Comparison of ENCODE assay signal across 12 cellular contexts in the genomic region with DNA sequence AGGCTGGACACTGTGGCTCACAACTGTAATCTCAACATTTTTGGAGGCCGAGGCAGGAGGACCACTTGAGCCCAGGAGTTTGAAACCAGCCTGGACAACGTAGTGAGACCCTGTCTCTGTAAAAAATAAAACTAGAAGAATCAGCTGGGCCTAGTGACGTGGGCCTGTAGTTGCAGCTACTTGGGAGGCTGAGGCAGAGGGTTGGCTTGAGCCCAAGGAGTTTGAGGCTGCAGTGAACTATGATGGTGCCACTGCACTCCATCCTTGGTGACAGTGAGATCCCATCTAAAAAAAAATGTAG.
"Had no signal": no experiment of that assay in that cellular context is flagged by ENCODE, and none has a peak within 500 bp of the region (broad histone marks: within the 10 kb centered on the region; RNA-seq: fewer than 3 reads in every experiment).

No MANE protein-coding gene starts in this region.

- H3K27me3 ChIP-seq: right atrium auricular region had no signal

- ATAC-seq: natural killer cell had no signal

- DNase-seq: activated CD4-positive, alpha-beta T cell treated with anti-CD3 and anti-CD28 coated beads for 48 hours; activated CD8-positive, alpha-beta memory T cell treated with anti-CD3 and anti-CD28 coated beads, Interleukin-2, amount 50 U/mL, for 48 hours; activated CD8-positive, alpha-beta T cell treated with anti-CD3 and anti-CD28 coated beads, Interleukin-2, amount 10 ng/mL, durations not matched to agents 7 days and 5 days; activated naive CD4-positive, alpha-beta T cell; effector memory CD4-positive, alpha-beta T cell; hippocampal formation; natural killer cell; stimulated activated CD4-positive, alpha-beta T cell treated with anti-CD3 and anti-CD28 coated beads, Interleukin-1b, Interleukin-23, amount 100 ng/mL, for 48 hours; stimulated activated naive B cell treated with anti-CD40 and anti-IgM and Interleukin-4, amounts not matched to agents 10 μg/mL and 1 μg/mL and 100 μg/mL, for 72 hours; substantia nigra had no signal

- H3K9me3 ChIP-seq: right atrium auricular region had no signal

- H3K4me3 ChIP-seq: right atrium auricular region had no signal

- H3K27ac ChIP-seq: epithelial cell of prostate had no signal

- H3K36me3 ChIP-seq: right atrium auricular region had no signal
